Comparison of ENCODE assay signal across 21 cellular contexts in the genomic region with DNA sequence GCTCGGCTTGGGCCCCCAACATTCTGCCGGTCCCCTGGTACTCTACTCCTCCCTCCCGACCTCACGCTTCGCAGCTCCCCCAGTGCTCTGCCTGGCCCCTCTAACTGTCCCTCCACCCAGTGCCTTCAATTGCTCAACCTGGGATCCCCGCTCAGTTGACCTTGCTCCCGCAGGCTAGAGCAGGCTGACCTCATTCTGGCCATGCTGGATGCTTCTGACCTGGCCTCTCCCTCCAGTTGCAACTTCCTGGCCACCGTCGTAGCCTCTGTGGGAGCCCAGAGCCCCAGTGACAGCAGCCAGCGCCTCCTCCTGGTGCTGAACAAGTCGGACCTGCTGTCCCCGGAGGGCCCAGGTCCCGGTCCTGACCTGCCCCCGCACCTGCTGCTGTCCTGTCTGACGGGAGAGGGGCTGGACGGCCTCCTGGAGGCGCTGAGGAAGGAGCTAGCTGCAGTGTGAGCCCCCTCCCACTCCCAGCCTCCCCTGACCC. TPM values are rescaled to one million over a fixed set of nuclear protein-coding genes. Genes with fewer than 3 reads are reported as not detected.
A peak's percentile ranks its signal among the peaks of the same experiment; 100 is the strongest.
DNase-seq lines count a peak whose midpoint lies in the region; ATAC-seq and TF ChIP-seq lines count a peak whose summit lies in the region.
"Had no signal": no experiment of that assay in that cellular context is flagged by ENCODE, and none has a peak within 500 bp of the region (broad histone marks: within the 10 kb centered on the region; RNA-seq: fewer than 3 reads in every experiment).

No MANE protein-coding gene starts in this region.

- no peaks in the 10 kb centered on the region for H3K9me3 ChIP-seq in ES-I3 (ENCODE audit: control insufficient read depth, insufficient read depth, low read length)
- H3K9me3 ChIP-seq in liver (ENCODE audit: control insufficient read depth in 4 of 4, low read length in 3 of 4) = no peaks in the 10 kb centered on the region
- H3K9me3 ChIP-seq: esophagus squamous epithelium had no signal

- ATAC-seq in HG03520 (IDR thresholded peaks at IDR 0.05; ENCODE audit: unreplicated experiment) = no peak
- ATAC-seq: activated CD8-positive, alpha-beta memory T cell treated with anti-CD3 and anti-CD28 coated beads, Interleukin-2, amount 10 ng/mL, durations not matched to agents 7 days and 5 days; T-cell had no signal

- 65% methylated on average over 17 of the region's 17 CpGs for WGBS in liver

- TF ChIP-seq CTCF in liver (IDR thresholded peaks at IDR 0.05; ENCODE audit: low read depth, low read length, missing input control) = no peak

- peaks cover 9% of the 10 kb centered on the region; the same call in 1 of the 2 replicates for H3K4me1 ChIP-seq in ES-I3 (ENCODE audit: insufficient read depth, low read length)
- H3K4me1 ChIP-seq in liver (ENCODE audit: control insufficient read depth in 4 of 4, insufficient read depth in 4 of 4, low read length in 3 of 4) = peaks cover 8 to 25% (median 17%) of the 10 kb centered on the region in 4 donors

- no peaks in the 10 kb centered on the region for H3K27me3 ChIP-seq in liver (ENCODE audit: control insufficient read depth in 4 of 4, insufficient read depth in 4 of 4, low read length in 3 of 4)
- H3K27me3 ChIP-seq: esophagus squamous epithelium had no signal

- H3K4me3 ChIP-seq in liver (ENCODE audit: low read depth in 1 of 3, low read length in 3 of 3) = no peak overlapping the region
- H3K4me3 ChIP-seq: esophagus squamous epithelium had no signal

- H3K9ac ChIP-seq in ES-I3 (ENCODE audit: low read depth, low read length) = 0 out of 2 replicates have a peak overlapping the region, but pooled peaks have one; percentile 21
- no peak overlapping the region for H3K9ac ChIP-seq in liver (ENCODE audit: low read depth in 1 of 2, low read length in 2 of 2)

- peak overlapping the region; percentile 49 to 75 for H3K27ac ChIP-seq in liver (ENCODE audit: low read depth in 1 of 2, low read length in 2 of 2)
- H3K27ac ChIP-seq: esophagus squamous epithelium had no signal

- H3K36me3 ChIP-seq in ES-I3 (ENCODE audit: insufficient read depth, low read length) (no peaks in the 10 kb centered on the region; the same call in 1 of the 2 replicates), liver (ENCODE audit: control insufficient read depth in 4 of 4, insufficient read depth in 3 of 4, low read depth in 1 of 4, low read length in 3 of 4) (peaks cover 0 to 3% (median 0%) of the 10 kb centered on the region in 4 donors)

- DNase-seq in amniotic epithelial cell (ENCODE audit: low read depth) (peak; percentile 39), SHP77 treated with DMSO at 0.1 percent for 48 hours (lab: John Stamatoyannopoulos, UW) (no peak), NCI-H2081 treated with DMSO at 0.1 percent for 48 hours (lab: John Stamatoyannopoulos, UW) (no peak)
- DNase-seq: ACHN; activated CD4-positive, alpha-beta T cell treated with anti-CD3 and anti-CD28 coated beads for 48 hours; activated CD8-positive, alpha-beta memory T cell treated with anti-CD3 and anti-CD28 coated beads, Interleukin-2, amount 10 ng/mL, durations not matched to agents 7 days and 5 days; C1 segment of cervical spinal cord; cerebellar nuclear complex; effector memory CD4-positive, alpha-beta T cell; esophagus squamous epithelium; GDM1; NCI-H187; NCI-H2227 treated with DMSO at 0.1 percent for 48 hours; SIG-M5; stimulated activated CD4-positive, alpha-beta T cell treated with anti-CD3 and anti-CD28 coated beads, Interleukin-2, amount 100 ng/mL, for 24 hours; stimulated activated naive CD4-positive, alpha-beta T cell; T-cell had no signal

- no peak for TF ChIP-seq RAD21 in liver (IDR thresholded peaks at IDR 0.05)

TF ChIP-seq in liver, 16 proteins besides CTCF, POLR2A, EP300 and RAD21:
- TF ChIP-seq JUND (IDR thresholded peaks at IDR 0.05) = peak in 1 of 2 donors; percentile 42
- TF ChIP-seq FOXA2 (IDR thresholded peaks at IDR 0.05) = no peak
- TF ChIP-seq HNF4G (IDR thresholded peaks at IDR 0.05) = no peak
- peak; percentile 51 to 79 for TF ChIP-seq RXRA (IDR thresholded peaks at IDR 0.05)
- no peak for TF ChIP-seq EGR1 (IDR thresholded peaks at IDR 0.05; ENCODE audit: low read depth in 2 of 2)
- TF ChIP-seq NR2F2 (IDR thresholded peaks at IDR 0.05) = no peak
- TF ChIP-seq GABPA (IDR thresholded peaks at IDR 0.05 in 1 of 2, conservative IDR thresholded peaks at IDR 0.05 in 1 of 2) = peak in 1 of 2 donors; percentile 12
- no peak for TF ChIP-seq YY1 (IDR thresholded peaks at IDR 0.05)
- no peak for TF ChIP-seq ZBTB33 (IDR thresholded peaks at IDR 0.05)
- TF ChIP-seq FOXA1 (IDR thresholded peaks at IDR 0.05) = no peak
- TF ChIP-seq SP1 (IDR thresholded peaks at IDR 0.05) = peak; percentile 76
- TF ChIP-seq MAX (IDR thresholded peaks at IDR 0.05) = no peak
- peak; percentile 52 to 53 for TF ChIP-seq HNF4A (conservative IDR thresholded peaks at IDR 0.05)
- TF ChIP-seq TAF1 (conservative IDR thresholded peaks at IDR 0.05) = no peak

RNA-seq across cellular contexts. Expression of gene GTPBP3, which starts 3.6 kb away (rescaled TPM):
- total RNA-seq in liver = 10 to 100 TPM in 1 of 2 donors, 1 to 10 TPM in 1; 9.8 to 15.5 TPM
- 1 to 10 TPM; 4.9 to 9.4 TPM for polyA plus RNA-seq in liver

RNA-seq across cellular contexts. Expression of gene ANO8, which starts 6.3 kb away (rescaled TPM):
- total RNA-seq in liver = 1 to 10 TPM; 1.8 to 5.8 TPM
- polyA plus RNA-seq in liver = 1 to 10 TPM in 1 of 2 donors, under 1 TPM in 1; 0.75 to 2.3 TPM

RNA-seq across cellular contexts. Expression of gene DDA1, which starts 31.6 kb away (rescaled TPM):
- 10 to 100 TPM in 1 of 2 donors, 1 to 10 TPM in 1; 7.9 to 13.5 TPM for total RNA-seq in liver
- polyA plus RNA-seq in liver = 10 to 100 TPM; 28.2 to 37.9 TPM

RNA-seq across cellular contexts. Expression of gene MRPL34, which starts 35.2 kb away (rescaled TPM):
- total RNA-seq in liver = 100 to 1,000 TPM in 1 of 2 donors, 10 to 100 TPM in 1; 23.3 to 123 TPM
- polyA plus RNA-seq in liver = 100 to 1,000 TPM; 158 to 301 TPM

RNA-seq across cellular contexts. Expression of gene PLVAP, which starts 36.2 kb away (rescaled TPM):
- 10 to 100 TPM in 1 of 2 donors, 1 to 10 TPM in 1; 7.4 to 11.8 TPM for total RNA-seq in liver
- 1 to 10 TPM; 4.2 to 9.9 TPM for polyA plus RNA-seq in liver
- total RNA-seq: activated CD8-positive, alpha-beta memory T cell treated with anti-CD3 and anti-CD28 coated beads, Interleukin-2, amount 10 ng/mL, durations not matched to agents 7 days and 5 days had no signal
- polyA plus RNA-seq: neural cell had no signal
